Comparison of ENCODE assay signal across 14 cellular contexts in the genomic region with DNA sequence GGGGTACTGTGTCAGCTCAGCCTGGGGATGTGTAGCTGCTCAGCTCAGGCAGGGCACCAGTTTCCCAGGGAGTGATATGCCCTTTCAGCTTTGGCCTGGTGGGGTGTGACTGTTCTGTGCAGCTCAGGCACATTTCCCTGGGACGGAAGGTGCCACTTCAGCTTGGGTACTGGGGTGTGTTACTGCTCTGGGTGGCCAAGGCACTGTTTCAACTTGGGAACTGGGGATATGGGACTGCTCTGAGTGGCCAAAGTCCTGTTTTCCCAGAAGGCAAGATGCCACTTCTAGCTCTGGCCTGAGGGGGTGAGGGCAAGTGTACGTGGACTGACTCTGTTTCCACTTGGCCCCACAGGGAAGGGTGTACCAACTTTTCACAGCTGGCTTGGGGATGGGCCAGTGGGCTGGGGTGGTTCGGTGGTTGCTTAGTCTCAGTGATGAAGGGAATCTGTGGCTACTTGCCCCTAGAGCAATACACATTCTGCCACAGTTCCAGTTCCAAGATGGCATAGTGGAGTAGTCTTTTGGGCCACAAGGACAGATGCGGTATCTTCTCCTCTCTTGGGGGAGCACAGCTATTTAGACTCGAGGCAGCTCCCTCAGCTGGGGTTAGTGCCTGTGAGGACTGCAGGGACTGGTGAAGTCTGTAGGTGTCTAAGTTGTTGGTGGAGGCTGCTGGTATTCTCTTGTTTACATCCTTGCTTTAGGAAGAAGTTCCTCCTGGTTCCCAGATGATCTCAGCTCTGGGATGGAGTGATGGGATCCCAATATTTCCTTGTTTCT. TPM values are rescaled to one million over a fixed set of nuclear protein-coding genes. Genes with fewer than 3 reads are reported as not detected.
DNase-seq lines count a peak whose midpoint lies in the region; ATAC-seq and TF ChIP-seq lines count a peak whose summit lies in the region.
"Had no signal": no experiment of that assay in that cellular context is flagged by ENCODE, and none has a peak within 500 bp of the region (broad histone marks: within the 10 kb centered on the region; RNA-seq: fewer than 3 reads in every experiment).

No MANE protein-coding gene starts in this region.

- H3K27me3 ChIP-seq in CD8-positive, alpha-beta T cell (ENCODE audit: insufficient read depth, low read length), result no peaks in the 10 kb centered on the region
- H3K27me3 ChIP-seq in fibroblast of lung (ENCODE audit: control insufficient read depth, insufficient read depth, low read length), result no peaks in the 10 kb centered on the region
- H3K27me3 ChIP-seq: dorsolateral prefrontal cortex, ovary had no signal

- peaks cover 50% of the 10 kb centered on the region for H3K79me2 ChIP-seq in fibroblast of lung (ENCODE audit: control insufficient read depth, insufficient read depth, low read length)

- CTCF ChIA-PET in CD8-positive, alpha-beta T cell (lab: Charles Lee), result interaction anchor here (0.6 to 1.2 kb wide), 2 partner anchors 11 to 19 kb away, joined by 3 read pairs; no protein-coding TSS in a partner anchor
- CTCF ChIA-PET in RWPE1 (lab: Yijun Ruan, JAX), result no interaction called here

- no peaks in the 10 kb centered on the region for H3K36me3 ChIP-seq in CD8-positive, alpha-beta T cell (ENCODE audit: insufficient read depth, low read length)
- no peaks in the 10 kb centered on the region for H3K36me3 ChIP-seq in fibroblast of lung (ENCODE audit: control insufficient read depth, insufficient read depth, low read length)
- H3K36me3 ChIP-seq: ovary had no signal

- no peaks in the 10 kb centered on the region for H3K27me3 Mint-ChIP-seq in CD8-positive, alpha-beta T cell (ENCODE audit: low read depth)
- H3K27me3 Mint-ChIP-seq in progenitor cell of endocrine pancreas, result no peaks in the 10 kb centered on the region
- H3K27me3 Mint-ChIP-seq: activated CD4-positive, alpha-beta memory T cell treated with anti-CD3 and anti-CD28 coated beads for 36 hours had no signal

- peaks cover 23% of the 10 kb centered on the region for H3K9me3 Mint-ChIP-seq in CD8-positive, alpha-beta T cell
- H3K9me3 Mint-ChIP-seq in progenitor cell of endocrine pancreas (ENCODE audit: low read depth), result peaks cover 24% of the 10 kb centered on the region

- no peaks in the 10 kb centered on the region for H4K20me1 ChIP-seq in fibroblast of lung (ENCODE audit: control insufficient read depth, extremely low read depth, insufficient read depth, low read length)

- H3K4me3 ChIP-seq in CD8-positive, alpha-beta T cell (ENCODE audit: low read depth, low read length), result no peak overlapping the region
- H3K4me3 ChIP-seq in fibroblast of lung (replicated peaks in 1 of 4; ENCODE audit: control extremely low read depth in 1 of 4, insufficient read depth in 1 of 4, low read depth in 3 of 4, low read length in 4 of 4), result no peak overlapping the region
- H3K4me3 ChIP-seq: dorsolateral prefrontal cortex, lung, ovary had no signal

- peaks cover 59% of the 10 kb centered on the region for H3K4me1 Mint-ChIP-seq in CD8-positive, alpha-beta T cell (ENCODE audit: low read depth)
- H3K4me1 Mint-ChIP-seq in progenitor cell of endocrine pancreas (ENCODE audit: low read depth), result no peaks in the 10 kb centered on the region

- no peak overlapping the region for H2AFZ ChIP-seq in fibroblast of lung (ENCODE audit: low read length)

- intact Hi-C loops in CD8-positive, alpha-beta T cell (cut with DNase I, micrococcal nuclease), result no loop called here

- no peak overlapping the region for H3K4me3 Mint-ChIP-seq in CD8-positive, alpha-beta T cell
- no peak overlapping the region for H3K4me3 Mint-ChIP-seq in progenitor cell of endocrine pancreas (ENCODE audit: low read depth)
- H3K4me3 Mint-ChIP-seq: activated CD4-positive, alpha-beta memory T cell treated with anti-CD3 and anti-CD28 coated beads for 36 hours had no signal

- H3K36me3 Mint-ChIP-seq in CD8-positive, alpha-beta T cell, result peaks cover 39% of the 10 kb centered on the region
- peaks cover 22% of the 10 kb centered on the region for H3K36me3 Mint-ChIP-seq in progenitor cell of endocrine pancreas (ENCODE audit: insufficient read depth)

- H3K27ac ChIP-seq in CD8-positive, alpha-beta T cell (ENCODE audit: low read depth, low read length), result no peak overlapping the region
- H3K27ac ChIP-seq in RWPE1 (peak overlapping the region; percentile 18; the same call in 1 of the 2 replicates), fibroblast of lung (ENCODE audit: insufficient read depth, low read length) (peak overlapping the region; percentile 81)
- H3K27ac ChIP-seq: C4-2B, dorsolateral prefrontal cortex, ovary had no signal

- DNase-seq in CD8-positive, alpha-beta T cell, result no peak
- no peak for DNase-seq in RWPE1 (ENCODE audit: low spot score)
- DNase-seq in fibroblast of lung (ENCODE audit: low read depth in 2 of 2), result no peak
- DNase-seq in progenitor cell of endocrine pancreas (ENCODE audit: low spot score, unreplicated experiment), result no peak
- DNase-seq in dermis blood vessel endothelial cell, result no peak
- DNase-seq: dorsolateral prefrontal cortex, ovary, SHP77 treated with DMSO at 0.1 percent for 48 hours had no signal

- peaks cover 8% of the 10 kb centered on the region for H3K9me3 ChIP-seq in CD8-positive, alpha-beta T cell (ENCODE audit: low read length)
- H3K9me3 ChIP-seq in fibroblast of lung (ENCODE audit: control insufficient read depth, insufficient read depth, low read depth, low read length), result no peaks in the 10 kb centered on the region
- H3K9me3 ChIP-seq: ovary had no signal

- TF ChIP-seq CTCF in CD8-positive, alpha-beta T cell (IDR thresholded peaks at IDR 0.05), result no peak
- no peak for TF ChIP-seq CTCF in RWPE1 (conservative IDR thresholded peaks at IDR 0.05; ENCODE audit: low read depth)
- no peak for TF ChIP-seq CTCF in fibroblast of lung (conservative IDR thresholded peaks at IDR 0.05 in 1 of 2, IDR thresholded peaks at IDR 0.05 in 1 of 2; ENCODE audit: low read depth in 1 of 2, low read length in 2 of 2)
- no peak for TF ChIP-seq CTCF in progenitor cell of endocrine pancreas (IDR thresholded peaks at IDR 0.05; ENCODE audit: unreplicated experiment)

- H3K27ac Mint-ChIP-seq in CD8-positive, alpha-beta T cell, result peak overlapping the region; percentile 62
- peak overlapping the region; percentile 51 for H3K27ac Mint-ChIP-seq in progenitor cell of endocrine pancreas
- H3K27ac Mint-ChIP-seq: activated CD4-positive, alpha-beta memory T cell treated with anti-CD3 and anti-CD28 coated beads for 36 hours had no signal

- POLR2A ChIA-PET in CD8-positive, alpha-beta T cell (lab: Charles Lee), result interaction anchor here (0.6 to 1.7 kb wide), 2 partner anchors 13 to 86 kb away, joined by 3 to 6 read pairs; no protein-coding TSS in a partner anchor
- POLR2A ChIA-PET in RWPE1 (lab: Yijun Ruan, JAX; ENCODE audit: low non-redundant PET), result no interaction called here

- no peak overlapping the region for H3K9ac ChIP-seq in fibroblast of lung (ENCODE audit: insufficient read depth, low read length)

- H3K4me1 ChIP-seq in CD8-positive, alpha-beta T cell (ENCODE audit: insufficient read depth, low read length), result peaks cover 32% of the 10 kb centered on the region
- H3K4me1 ChIP-seq in fibroblast of lung (ENCODE audit: control insufficient read depth, extremely low read depth, insufficient read depth, low read length), result peaks cover 18% of the 10 kb centered on the region

- peak overlapping the region; percentile 40 for H3K4me2 ChIP-seq in fibroblast of lung (ENCODE audit: extremely low read depth, insufficient read depth, low read length)

- no peak for ATAC-seq in CD8-positive, alpha-beta T cell
- ATAC-seq in HG02973 (IDR thresholded peaks at IDR 0.05; ENCODE audit: unreplicated experiment), result no peak
- ATAC-seq in GM19455 (IDR thresholded peaks at IDR 0.05; ENCODE audit: unreplicated experiment), result no peak
- no peak for ATAC-seq in HG03354 (IDR thresholded peaks at IDR 0.05; ENCODE audit: poor library complexity, severe bottlenecking, unreplicated experiment)

RNA-seq across cellular contexts. Expression of gene TBC1D15, which starts 26.4 kb away (rescaled TPM):
- 100 to 1,000 TPM; 139 TPM for total RNA-seq in CD8-positive, alpha-beta T cell
- 28.8 and 31.4 TPM in 2 replicates for total RNA-seq in fibroblast of lung
- 40.4 and 45.2 TPM in 2 replicates for polyA plus RNA-seq in fibroblast of lung
- polyA plus RNA-seq in fibroblast of lung (2012), result 24.8 and 26.8 TPM in 2 replicates
- polyA minus RNA-seq in fibroblast of lung (ENCODE audit: low replicate concordance), result 0.31 and 4.0 TPM in 2 replicates
- 29.1 and 33.2 TPM in 2 replicates for total RNA-seq in progenitor cell of endocrine pancreas
- total RNA-seq in dermis blood vessel endothelial cell, result 40.3 and 60.9 TPM in 2 replicates
